8 cellular contexts compared by ENCODE assay signal in genomic region chr1:84271452-84272273, GRCh38. TPM values are rescaled to one million over a fixed set of nuclear protein-coding genes. Genes with fewer than 3 reads are reported as not detected.
A peak's percentile ranks its signal among the peaks of the same experiment; 100 is the strongest.
DNase-seq lines count a peak whose midpoint lies in the region; ATAC-seq lines count a peak whose summit lies in the region.

No MANE protein-coding gene starts in this region.

- ATAC-seq in HG02763 (IDR thresholded peaks at IDR 0.05; ENCODE audit: unreplicated experiment) (peak; percentile 96), aorta (ENCODE audit: low FRiP score) (no peak)
- ATAC-seq in stimulated activated naive B cell treated with anti-CD40 and anti-IgM and Interleukin-4, amounts not matched to agents 10 μg/mL and 1 μg/mL and 100 μg/mL, for 72 hours (replicated peaks) = peak; percentile 97 to 99

- DNase-seq in activated T-cell treated with anti-CD3 and anti-CD28 coated beads, Interleukin-2, amount 50 U/mL, for 24 hours = no peak
- no peak for DNase-seq in activated T-cell treated with anti-CD3 and anti-CD28 coated beads, Interleukin-2, amount 50 U/mL, for 1 hour
- peak; percentile 70 for DNase-seq in NCI-H2029 treated with DMSO at 0.1 percent for 48 hours (lab: John Stamatoyannopoulos, UW)
- peak; percentile 23 for DNase-seq in stimulated activated naive B cell treated with anti-CD40 and anti-IgM and Interleukin-4, amounts not matched to agents 10 μg/mL and 1 μg/mL and 100 μg/mL, for 72 hours
- DNase-seq in activated CD4-positive, CD25-positive, alpha-beta regulatory T cell (lab: John Stamatoyannopoulos, UW) = no peak
- DNase-seq in aorta = no peak

- no peaks in the 10 kb centered on the region for H3K4me1 ChIP-seq in aorta (ENCODE audit: control insufficient read depth in 1 of 2, insufficient read depth in 2 of 2, low read length in 2 of 2)

- 52 to 63% methylated on average over 7 of the region's 7 CpGs for WGBS in aorta, 2 donors

- H3K36me3 ChIP-seq in aorta (ENCODE audit: control insufficient read depth in 1 of 2, insufficient read depth in 2 of 2, low read length in 1 of 2) = no peaks in the 10 kb centered on the region

- no peaks in the 10 kb centered on the region for H3K27me3 ChIP-seq in aorta (ENCODE audit: control insufficient read depth in 1 of 2, insufficient read depth in 2 of 2, low read length in 1 of 2)

- H3K4me3 Mint-ChIP-seq in activated T-cell treated with anti-CD3 and anti-CD28 coated beads, Interleukin-2, amount 50 U/mL, for 24 hours = no peak overlapping the region
- no peak overlapping the region for H3K4me3 Mint-ChIP-seq in dendritic cell treated with granulocyte-macrophage colony-stimulating factor and Interleukin-4, amounts not matched to agents 40 ng/mL and 50 ng/mL, for 4 days
- peak overlapping the region; percentile 63 to 64 for H3K4me3 Mint-ChIP-seq in stimulated activated naive B cell treated with anti-CD40 and anti-IgM and Interleukin-4, amounts not matched to agents 10 μg/mL and 1 μg/mL and 100 μg/mL, for 72 hours

- peak overlapping the region; percentile 18 for H3K27ac Mint-ChIP-seq in activated T-cell treated with anti-CD3 and anti-CD28 coated beads, Interleukin-2, amount 50 U/mL, for 24 hours
- peak overlapping the region; percentile 52 for H3K27ac Mint-ChIP-seq in dendritic cell treated with granulocyte-macrophage colony-stimulating factor and Interleukin-4, amounts not matched to agents 40 ng/mL and 50 ng/mL, for 4 days
- peak overlapping the region; percentile 77 for H3K27ac Mint-ChIP-seq in stimulated activated naive B cell treated with anti-CD40 and anti-IgM and Interleukin-4, amounts not matched to agents 10 μg/mL and 1 μg/mL and 100 μg/mL, for 72 hours

- no peak overlapping the region for H3K27ac ChIP-seq in aorta (ENCODE audit: low read depth in 1 of 2, low read length in 2 of 2)

- intact Hi-C loops in dendritic cell treated with granulocyte-macrophage colony-stimulating factor and Interleukin-4, amounts not matched to agents 40 ng/mL and 50 ng/mL, for 4 days (cut with micrococcal nuclease) = loop anchor here (10.0 kb wide), 1 partner anchor 123 kb away; the partner anchor contains the start of gene DNASE2B
- intact Hi-C loops in aorta (cut with DNase I) = no loop called here

- no peaks in the 10 kb centered on the region for H3K9me3 Mint-ChIP-seq in activated T-cell treated with anti-CD3 and anti-CD28 coated beads, Interleukin-2, amount 50 U/mL, for 24 hours
- H3K9me3 Mint-ChIP-seq in dendritic cell treated with granulocyte-macrophage colony-stimulating factor and Interleukin-4, amounts not matched to agents 40 ng/mL and 50 ng/mL, for 4 days = no peaks in the 10 kb centered on the region
- no peaks in the 10 kb centered on the region for H3K9me3 Mint-ChIP-seq in stimulated activated naive B cell treated with anti-CD40 and anti-IgM and Interleukin-4, amounts not matched to agents 10 μg/mL and 1 μg/mL and 100 μg/mL, for 72 hours

- no peak overlapping the region for H3K4me3 ChIP-seq in aorta (ENCODE audit: low read length in 2 of 2)

- no peaks in the 10 kb centered on the region for H3K27me3 Mint-ChIP-seq in activated T-cell treated with anti-CD3 and anti-CD28 coated beads, Interleukin-2, amount 50 U/mL, for 24 hours
- H3K27me3 Mint-ChIP-seq in dendritic cell treated with granulocyte-macrophage colony-stimulating factor and Interleukin-4, amounts not matched to agents 40 ng/mL and 50 ng/mL, for 4 days = no peaks in the 10 kb centered on the region
- no peaks in the 10 kb centered on the region for H3K27me3 Mint-ChIP-seq in stimulated activated naive B cell treated with anti-CD40 and anti-IgM and Interleukin-4, amounts not matched to agents 10 μg/mL and 1 μg/mL and 100 μg/mL, for 72 hours

- no peaks in the 10 kb centered on the region for H3K36me3 Mint-ChIP-seq in activated T-cell treated with anti-CD3 and anti-CD28 coated beads, Interleukin-2, amount 50 U/mL, for 24 hours (ENCODE audit: low read depth)
- no peaks in the 10 kb centered on the region for H3K36me3 Mint-ChIP-seq in dendritic cell treated with granulocyte-macrophage colony-stimulating factor and Interleukin-4, amounts not matched to agents 40 ng/mL and 50 ng/mL, for 4 days (ENCODE audit: low read depth)
- no peaks in the 10 kb centered on the region for H3K36me3 Mint-ChIP-seq in stimulated activated naive B cell treated with anti-CD40 and anti-IgM and Interleukin-4, amounts not matched to agents 10 μg/mL and 1 μg/mL and 100 μg/mL, for 72 hours

- H3K4me1 Mint-ChIP-seq in activated T-cell treated with anti-CD3 and anti-CD28 coated beads, Interleukin-2, amount 50 U/mL, for 24 hours (ENCODE audit: low read depth) = peaks cover 11% of the 10 kb centered on the region
- H3K4me1 Mint-ChIP-seq in dendritic cell treated with granulocyte-macrophage colony-stimulating factor and Interleukin-4, amounts not matched to agents 40 ng/mL and 50 ng/mL, for 4 days (ENCODE audit: low read depth) = peaks cover 13% of the 10 kb centered on the region
- peaks cover 16 to 25% of the 10 kb centered on the region in 2 donors for H3K4me1 Mint-ChIP-seq in stimulated activated naive B cell treated with anti-CD40 and anti-IgM and Interleukin-4, amounts not matched to agents 10 μg/mL and 1 μg/mL and 100 μg/mL, for 72 hours

- no peaks in the 10 kb centered on the region for H3K9me3 ChIP-seq in aorta (ENCODE audit: control insufficient read depth, low read length)

RNA-seq across cellular contexts. Expression of gene SAMD13, which starts 29.8 kb away (rescaled TPM):
- total RNA-seq in aorta = 1 to 10 TPM in 1 of 2 donors, under 1 TPM in 1; 0.45 to 1.7 TPM
- 1 to 10 TPM in 1 of 2 donors, under 1 TPM in 1; 0.97 to 3.1 TPM for polyA plus RNA-seq in aorta

Comparison
In these comparisons a context has a peak if more than half of its experiments do, and no peak if none do; other contexts are left out.
1. DNase-seq: peak in NCI-H2029 treated with DMSO at 0.1 percent for 48 hours (single experiment) and stimulated activated naive B cell treated with anti-CD40 and anti-IgM and Interleukin-4, amounts not matched to agents 10 μg/mL and 1 μg/mL and 100 μg/mL, for 72 hours (single experiment); none in activated T-cell treated with anti-CD3 and anti-CD28 coated beads, Interleukin-2, amount 50 U/mL, for 24 hours (single experiment), activated T-cell treated with anti-CD3 and anti-CD28 coated beads, Interleukin-2, amount 50 U/mL, for 1 hour (single experiment), activated CD4-positive, CD25-positive, alpha-beta regulatory T cell (0 of 4) and aorta (0 of 2).
2. H3K27ac Mint-ChIP-seq: peak in every context shown above with its lines; median percentile 77 in stimulated activated naive B cell treated with anti-CD40 and anti-IgM and Interleukin-4, amounts not matched to agents 10 μg/mL and 1 μg/mL and 100 μg/mL, for 72 hours; 52 in dendritic cell treated with granulocyte-macrophage colony-stimulating factor and Interleukin-4, amounts not matched to agents 40 ng/mL and 50 ng/mL, for 4 days; 18 in activated T-cell treated with anti-CD3 and anti-CD28 coated beads, Interleukin-2, amount 50 U/mL, for 24 hours.
3. H3K4me3 Mint-ChIP-seq: peak in stimulated activated naive B cell treated with anti-CD40 and anti-IgM and Interleukin-4, amounts not matched to agents 10 μg/mL and 1 μg/mL and 100 μg/mL, for 72 hours (2 of 2); none in activated T-cell treated with anti-CD3 and anti-CD28 coated beads, Interleukin-2, amount 50 U/mL, for 24 hours (single experiment) and dendritic cell treated with granulocyte-macrophage colony-stimulating factor and Interleukin-4, amounts not matched to agents 40 ng/mL and 50 ng/mL, for 4 days (single experiment).